Comparison of ENCODE assay signal across 16 cellular contexts in genomic region chr22:48937032-48937639, GRCh38.
DNase-seq lines count a peak whose midpoint lies in the region; ATAC-seq lines count a peak whose summit lies in the region.
"Had no signal": no experiment of that assay in that cellular context is flagged by ENCODE, and none has a peak within 500 bp of the region (broad histone marks: within the 10 kb centered on the region; RNA-seq: fewer than 3 reads in every experiment).

No MANE protein-coding gene starts in this region.

- H3K27ac Mint-ChIP-seq in stimulated activated naive CD8-positive, alpha-beta T cell treated with anti-CD3 and anti-CD28 coated beads, Interleukin-15, amount 100 ng/mL, for 72 hours, result no peak overlapping the region
- no peak overlapping the region for H3K27ac Mint-ChIP-seq in stimulated activated memory B cell treated with anti-CD40 and anti-IgM and Interleukin-4, amounts not matched to agents 10 μg/mL and 1 μg/mL and 100 μg/mL, for 72 hours
- H3K27ac Mint-ChIP-seq: B cell; CD4-positive, alpha-beta memory T cell; HFFc6 had no signal

- no peaks in the 10 kb centered on the region for H3K36me3 Mint-ChIP-seq in stimulated activated memory B cell treated with anti-CD40 and anti-IgM and Interleukin-4, amounts not matched to agents 10 μg/mL and 1 μg/mL and 100 μg/mL, for 72 hours
- H3K36me3 Mint-ChIP-seq: CD4-positive, alpha-beta memory T cell had no signal

- H3K27me3 Mint-ChIP-seq in stimulated activated naive CD8-positive, alpha-beta T cell treated with anti-CD3 and anti-CD28 coated beads, Interleukin-15, amount 100 ng/mL, for 72 hours, result no peaks in the 10 kb centered on the region
- peaks cover 6% of the 10 kb centered on the region for H3K27me3 Mint-ChIP-seq in stimulated activated memory B cell treated with anti-CD40 and anti-IgM and Interleukin-4, amounts not matched to agents 10 μg/mL and 1 μg/mL and 100 μg/mL, for 72 hours
- H3K27me3 Mint-ChIP-seq: B cell had no signal

- ATAC-seq in stimulated activated naive CD8-positive, alpha-beta T cell treated with anti-CD3 and anti-CD28 coated beads, Interleukin-15, Interleukin-2, amounts not matched to agents 100 U/mL and 50 U/mL, for 24 hours, result peak; percentile 23
- ATAC-seq in stimulated activated naive CD8-positive, alpha-beta T cell treated with anti-CD3 and anti-CD28 coated beads, Interleukin-15, amount 100 ng/mL, for 72 hours, result no peak
- ATAC-seq in stimulated activated memory B cell treated with anti-CD40 and anti-IgM and Interleukin-4, amounts not matched to agents 10 μg/mL and 1 μg/mL and 100 μg/mL, for 72 hours, result peak; percentile 8
- ATAC-seq in HG03175 (IDR thresholded peaks at IDR 0.05; ENCODE audit: unreplicated experiment), result no peak
- ATAC-seq in GM21447 (IDR thresholded peaks at IDR 0.05; ENCODE audit: unreplicated experiment), result no peak
- ATAC-seq: K562 had no signal

- no peak overlapping the region for H3K4me3 Mint-ChIP-seq in stimulated activated naive CD8-positive, alpha-beta T cell treated with anti-CD3 and anti-CD28 coated beads, Interleukin-15, amount 100 ng/mL, for 72 hours
- no peak overlapping the region for H3K4me3 Mint-ChIP-seq in stimulated activated memory B cell treated with anti-CD40 and anti-IgM and Interleukin-4, amounts not matched to agents 10 μg/mL and 1 μg/mL and 100 μg/mL, for 72 hours
- H3K4me3 Mint-ChIP-seq: B cell; CD4-positive, alpha-beta memory T cell; HFFc6 had no signal

- no peak for DNase-seq in stimulated activated naive CD8-positive, alpha-beta T cell treated with anti-CD3 and anti-CD28 coated beads, Interleukin-15, Interleukin-2, amounts not matched to agents 100 U/mL and 50 U/mL, for 24 hours
- DNase-seq in stimulated activated naive CD8-positive, alpha-beta T cell treated with anti-CD3 and anti-CD28 coated beads, Interleukin-15, amount 100 ng/mL, for 72 hours, result no peak
- DNase-seq in islet precursor cell (peak; percentile 22), DMS153 (lab: John Stamatoyannopoulos, UW) (no peak)
- DNase-seq: ACHN; CD4-positive, alpha-beta memory T cell; GOT3; HFFc6; NCI-H146; NCI-H446 treated with DMSO at 0.1 percent for 48 hours; NCI-H82 had no signal

- peaks cover 7 to 8% of the 10 kb centered on the region in 2 donors for H3K9me3 Mint-ChIP-seq in stimulated activated naive CD8-positive, alpha-beta T cell treated with anti-CD3 and anti-CD28 coated beads, Interleukin-15, amount 100 ng/mL, for 72 hours
- peaks cover 9% of the 10 kb centered on the region for H3K9me3 Mint-ChIP-seq in stimulated activated memory B cell treated with anti-CD40 and anti-IgM and Interleukin-4, amounts not matched to agents 10 μg/mL and 1 μg/mL and 100 μg/mL, for 72 hours

- H3K4me1 Mint-ChIP-seq in stimulated activated naive CD8-positive, alpha-beta T cell treated with anti-CD3 and anti-CD28 coated beads, Interleukin-15, amount 100 ng/mL, for 72 hours, result no peaks in the 10 kb centered on the region
- no peaks in the 10 kb centered on the region for H3K4me1 Mint-ChIP-seq in stimulated activated memory B cell treated with anti-CD40 and anti-IgM and Interleukin-4, amounts not matched to agents 10 μg/mL and 1 μg/mL and 100 μg/mL, for 72 hours
- H3K4me1 Mint-ChIP-seq: B cell; CD4-positive, alpha-beta memory T cell had no signal

Comparison
In these comparisons a context has a peak if more than half of its experiments do, and no peak if none do; other contexts are left out.
1. ATAC-seq: peak in stimulated activated naive CD8-positive, alpha-beta T cell treated with anti-CD3 and anti-CD28 coated beads, Interleukin-15, Interleukin-2, amounts not matched to agents 100 U/mL and 50 U/mL, for 24 hours (single experiment) and stimulated activated memory B cell treated with anti-CD40 and anti-IgM and Interleukin-4, amounts not matched to agents 10 μg/mL and 1 μg/mL and 100 μg/mL, for 72 hours (single experiment); none in stimulated activated naive CD8-positive, alpha-beta T cell treated with anti-CD3 and anti-CD28 coated beads, Interleukin-15, amount 100 ng/mL, for 72 hours (single experiment), HG03175 (single experiment) and GM21447 (single experiment).